ENCODE assay signal across 16 cellular contexts in the genomic region with DNA sequence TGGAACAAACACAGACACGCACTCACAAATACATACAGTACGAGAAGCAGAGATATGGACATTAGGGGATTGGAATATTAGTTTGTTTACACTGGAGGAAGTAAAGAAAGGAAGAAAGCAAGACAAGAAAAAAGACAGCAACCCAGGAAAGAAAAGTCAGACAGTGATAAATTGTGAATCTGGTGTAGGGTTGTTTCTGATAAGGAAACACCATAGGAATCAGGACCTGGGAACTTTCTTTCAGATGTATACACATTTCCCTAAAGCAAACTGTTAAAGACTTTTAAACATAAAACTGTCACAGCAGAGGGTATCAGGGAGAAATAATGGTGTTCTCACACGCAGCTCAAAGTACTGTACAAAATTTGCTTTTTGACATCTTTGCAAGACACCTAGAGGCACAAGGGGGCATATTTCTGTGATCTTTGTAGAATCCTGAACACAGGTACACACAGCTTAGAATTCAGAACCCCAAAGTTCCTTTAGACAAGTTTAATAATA.
"Had no signal": no experiment of that assay in that cellular context is flagged by ENCODE, and none has a peak within 500 bp of the region (broad histone marks: within the 10 kb centered on the region; RNA-seq: fewer than 3 reads in every experiment).

No MANE protein-coding gene starts in this region.

- H3K9me3 ChIP-seq: esophagus muscularis mucosa, lower lobe of right lung, thyroid gland, vagina had no signal

- H3K36me3 Mint-ChIP-seq: activated naive CD4-positive, alpha-beta T cell treated with anti-CD3 and anti-CD28 coated beads, Interleukin-2, amount 50 U/mL, for 24 hours; WTC11 had no signal

- H3K9me3 Mint-ChIP-seq: activated naive CD4-positive, alpha-beta T cell treated with anti-CD3 and anti-CD28 coated beads, Interleukin-2, amount 50 U/mL, for 24 hours; dendritic cell treated with granulocyte-macrophage colony-stimulating factor and Interleukin-4, amounts not matched to agents 40 ng/mL and 50 ng/mL, for 4 days; T-helper 2 cell treated with Interferon-gamma antibody and Interleukin-4, amounts not matched to agents 5 μg/mL and 100 μg/mL, for 36 hours; WTC11 had no signal

- H3K4me1 Mint-ChIP-seq: activated CD4-positive, alpha-beta T cell treated with anti-CD3 and anti-CD28 coated beads for 36 hours; activated naive CD4-positive, alpha-beta T cell treated with anti-CD3 and anti-CD28 coated beads, Interleukin-2, amount 50 U/mL, for 24 hours had no signal

- H3K27me3 Mint-ChIP-seq: activated CD4-positive, alpha-beta T cell treated with anti-CD3 and anti-CD28 coated beads for 36 hours; activated naive CD4-positive, alpha-beta T cell treated with anti-CD3 and anti-CD28 coated beads, Interleukin-2, amount 50 U/mL, for 24 hours; dendritic cell treated with granulocyte-macrophage colony-stimulating factor and Interleukin-4, amounts not matched to agents 40 ng/mL and 50 ng/mL, for 4 days; progenitor cell of endocrine pancreas had no signal

- ATAC-seq: activated CD4-positive, alpha-beta T cell treated with anti-CD3 and anti-CD28 coated beads for 36 hours; left cardiac atrium had no signal

- H3K27ac ChIP-seq: esophagus muscularis mucosa, lower lobe of right lung, thyroid gland, vagina had no signal

- H3K27ac Mint-ChIP-seq: activated CD4-positive, alpha-beta T cell treated with anti-CD3 and anti-CD28 coated beads for 36 hours; activated naive CD4-positive, alpha-beta T cell treated with anti-CD3 and anti-CD28 coated beads, Interleukin-2, amount 50 U/mL, for 24 hours; dendritic cell treated with granulocyte-macrophage colony-stimulating factor and Interleukin-4, amounts not matched to agents 40 ng/mL and 50 ng/mL, for 4 days; progenitor cell of endocrine pancreas; T-helper 2 cell treated with Interferon-gamma antibody and Interleukin-4, amounts not matched to agents 5 μg/mL and 100 μg/mL, for 36 hours; WTC11 had no signal

- H3K27me3 ChIP-seq: thyroid gland, vagina had no signal

- H3K36me3 ChIP-seq: esophagus muscularis mucosa, lower lobe of right lung, thyroid gland, vagina had no signal

- H3K4me1 ChIP-seq: lower lobe of right lung, thyroid gland had no signal

- H3K4me3 Mint-ChIP-seq: activated CD4-positive, alpha-beta T cell treated with anti-CD3 and anti-CD28 coated beads for 36 hours; activated naive CD4-positive, alpha-beta T cell treated with anti-CD3 and anti-CD28 coated beads, Interleukin-2, amount 50 U/mL, for 24 hours; dendritic cell treated with granulocyte-macrophage colony-stimulating factor and Interleukin-4, amounts not matched to agents 40 ng/mL and 50 ng/mL, for 4 days; T-helper 2 cell treated with Interferon-gamma antibody and Interleukin-4, amounts not matched to agents 5 μg/mL and 100 μg/mL, for 36 hours; WTC11 had no signal

- DNase-seq: activated CD4-positive, alpha-beta T cell treated with anti-CD3 and anti-CD28 coated beads for 36 hours; activated CD4-positive, alpha-beta T cell treated with anti-CD3 and anti-CD28 coated beads, Interleukin-2, amount 50 U/mL, for 48 hours; activated gamma-delta T cell; effector memory CD4-positive, alpha-beta T cell; left cardiac atrium; lower lobe of right lung; stimulated activated CD4-positive, alpha-beta T cell treated with anti-CD3 and anti-CD28 coated beads, Interleukin-2, amount 100 ng/mL, for 24 hours; stimulated activated naive CD4-positive, alpha-beta T cell treated with Interleukin-2 at 50 U/mL for 16 hours; thyroid gland had no signal

- H3K4me3 ChIP-seq: thyroid gland had no signal
